Comparison of ENCODE assay signal across 26 cellular contexts in genomic region chr13:113956571-113956970, GRCh38. TPM values are rescaled to one million over a fixed set of nuclear protein-coding genes. Genes with fewer than 3 reads are reported as not detected.
"Had no signal": no experiment of that assay in that cellular context is flagged by ENCODE, and none has a peak within 500 bp of the region (broad histone marks: within the 10 kb centered on the region; RNA-seq: fewer than 3 reads in every experiment).

No MANE protein-coding gene starts in this region.

- ATAC-seq: activated CD4-positive, alpha-beta T cell treated with anti-CD3 and anti-CD28 coated beads for 36 hours; activated CD8-positive, alpha-beta memory T cell treated with anti-CD3 and anti-CD28 coated beads, Interleukin-2, amount 10 ng/mL, durations not matched to agents 7 days and 5 days; activated CD8-positive, alpha-beta T cell treated with anti-CD3 and anti-CD28 coated beads, Interleukin-2, amount 10 ng/mL, durations not matched to agents 7 days and 5 days; foreskin keratinocyte; sciatic nerve; stimulated activated effector memory CD8-positive, alpha-beta T cell treated with anti-CD3 and anti-CD28 coated beads, Interleukin-12 subunit alpha, Interleukin-12 subunit beta, amount 100 ng/mL, for 72 hours had no signal

- H3K36me3 ChIP-seq: adrenal gland, cardiac muscle cell, neural progenitor cell, thoracic aorta had no signal

- H3K27ac ChIP-seq: adrenal gland, ascending aorta, cardiac muscle cell, esophagus muscularis mucosa, foreskin keratinocyte, neural progenitor cell, skin epidermis, thoracic aorta had no signal

- H3K4me2 ChIP-seq: neural progenitor cell had no signal

- H3K4me1 Mint-ChIP-seq: activated CD8-positive, alpha-beta memory T cell treated with anti-CD3 and anti-CD28 coated beads, Interleukin-2, amount 10 ng/mL, durations not matched to agents 7 days and 5 days; activated naive CD8-positive, alpha-beta T cell treated with anti-CD3 and anti-CD28 coated beads for 36 hours; endodermal cell had no signal

- H3K9me3 Mint-ChIP-seq: natural killer cell had no signal

- H3K27me3 ChIP-seq: adrenal gland, ascending aorta, cardiac muscle cell, esophagus muscularis mucosa, foreskin keratinocyte, neural progenitor cell had no signal

- H3K4me3 Mint-ChIP-seq: activated CD4-positive, alpha-beta T cell treated with anti-CD3 and anti-CD28 coated beads for 36 hours; activated CD8-positive, alpha-beta memory T cell treated with anti-CD3 and anti-CD28 coated beads, Interleukin-2, amount 10 ng/mL, durations not matched to agents 7 days and 5 days; activated CD8-positive, alpha-beta T cell treated with anti-CD3 and anti-CD28 coated beads, Interleukin-2, amount 10 ng/mL, durations not matched to agents 7 days and 5 days; activated naive CD4-positive, alpha-beta T cell treated with anti-CD3 and anti-CD28 coated beads for 36 hours; activated naive CD8-positive, alpha-beta T cell treated with anti-CD3 and anti-CD28 coated beads for 36 hours; brain; dendritic cell treated with granulocyte-macrophage colony-stimulating factor and Interleukin-4, amounts not matched to agents 40 ng/mL and 50 ng/mL, for 4 days; endodermal cell; neural progenitor cell; stimulated activated effector memory CD8-positive, alpha-beta T cell treated with anti-CD3 and anti-CD28 coated beads, Interleukin-12 subunit alpha, Interleukin-12 subunit beta, amount 100 ng/mL, for 72 hours; stimulated activated naive CD8-positive, alpha-beta T cell treated with anti-CD3 and anti-CD28 coated beads, Interleukin-15, Interleukin-2, amounts not matched to agents 100 ng/mL and 50 ng/mL, for 24 hours; T-cell had no signal

- H3K27me3 Mint-ChIP-seq: activated CD4-positive, alpha-beta T cell treated with anti-CD3 and anti-CD28 coated beads for 36 hours; activated CD8-positive, alpha-beta memory T cell treated with anti-CD3 and anti-CD28 coated beads, Interleukin-2, amount 10 ng/mL, durations not matched to agents 7 days and 5 days; activated naive CD8-positive, alpha-beta T cell treated with anti-CD3 and anti-CD28 coated beads for 36 hours; brain; stimulated activated naive CD8-positive, alpha-beta T cell treated with anti-CD3 and anti-CD28 coated beads, Interleukin-15, Interleukin-2, amounts not matched to agents 100 ng/mL and 50 ng/mL, for 24 hours; T-cell had no signal

- H3K9ac ChIP-seq: neural progenitor cell had no signal

- H3K4me3 ChIP-seq: adrenal gland, ascending aorta, cardiac muscle cell, esophagus muscularis mucosa, neural progenitor cell, skin epidermis, thoracic aorta had no signal

- H3K9me3 ChIP-seq: adrenal gland, ascending aorta, esophagus muscularis mucosa, thoracic aorta had no signal

- H3K27ac Mint-ChIP-seq: activated CD4-positive, alpha-beta T cell treated with anti-CD3 and anti-CD28 coated beads for 36 hours; activated CD8-positive, alpha-beta memory T cell treated with anti-CD3 and anti-CD28 coated beads, Interleukin-2, amount 10 ng/mL, durations not matched to agents 7 days and 5 days; activated naive CD4-positive, alpha-beta T cell treated with anti-CD3 and anti-CD28 coated beads for 36 hours; activated naive CD8-positive, alpha-beta T cell treated with anti-CD3 and anti-CD28 coated beads for 36 hours; brain; dendritic cell treated with granulocyte-macrophage colony-stimulating factor and Interleukin-4, amounts not matched to agents 40 ng/mL and 50 ng/mL, for 4 days; endodermal cell; neural progenitor cell; stimulated activated naive CD8-positive, alpha-beta T cell treated with anti-CD3 and anti-CD28 coated beads, Interleukin-15, Interleukin-2, amounts not matched to agents 100 ng/mL and 50 ng/mL, for 24 hours; T-cell had no signal

- H3K4me1 ChIP-seq: adrenal gland, ascending aorta, foreskin keratinocyte, neural progenitor cell had no signal

- DNase-seq: activated CD4-positive, alpha-beta T cell treated with anti-CD3 and anti-CD28 coated beads for 36 hours; activated CD4-positive, CD25-positive, alpha-beta regulatory T cell; activated CD8-positive, alpha-beta memory T cell treated with anti-CD3 and anti-CD28 coated beads, Interleukin-2, amount 10 ng/mL, durations not matched to agents 7 days and 5 days; activated CD8-positive, alpha-beta T cell treated with anti-CD3 and anti-CD28 coated beads, Interleukin-2, amount 10 ng/mL, durations not matched to agents 7 days and 5 days; activated effector memory CD4-positive, alpha-beta T cell treated with anti-CD3 and anti-CD28 coated beads, Interleukin-2, amount 50 U/mL, for 16 hours; activated naive CD4-positive, alpha-beta T cell treated with anti-CD3 and anti-CD28 coated beads for 36 hours; activated naive CD8-positive, alpha-beta T cell treated with anti-CD3 and anti-CD28 coated beads for 36 hours; adrenal gland; endodermal cell; foreskin keratinocyte; mesenchymal stem cell; natural killer cell; stimulated activated CD4-positive, alpha-beta T cell treated with anti-CD3 and anti-CD28 coated beads, Interleukin-4, amount 100 ng/mL, for 24 hours; T-cell; trophoblast cell had no signal

- H2AFZ ChIP-seq: neural progenitor cell had no signal

RNA-seq across cellular contexts. Expression of gene C13orf46, which starts 17.3 kb away (rescaled TPM):
- total RNA-seq: cardiac muscle cell, foreskin keratinocyte had no signal
